ENCODE assay signal across 17 cellular contexts in genomic region chr7:22793593-22794462, GRCh38. TPM values are rescaled to one million over a fixed set of nuclear protein-coding genes. Genes with fewer than 3 reads are reported as not detected.
A peak's percentile ranks its signal among the peaks of the same experiment; 100 is the strongest.
DNase-seq lines count a peak whose midpoint lies in the region; ATAC-seq, FAIRE-seq and TF ChIP-seq lines count a peak whose summit lies in the region.
"Had no signal": no experiment of that assay in that cellular context is flagged by ENCODE, and none has a peak within 500 bp of the region (broad histone marks: within the 10 kb centered on the region; RNA-seq: fewer than 3 reads in every experiment).

No MANE protein-coding gene starts in this region.

- H3K18ac ChIP-seq in IMR-90 (ENCODE audit: low read depth, low read length): no peak overlapping the region
- H3K18ac ChIP-seq in H1 (ENCODE audit: extremely low read depth, low read length): no peak overlapping the region

- CTCF ChIA-PET in IMR-90 (lab: Yijun Ruan, JAX) (interaction anchor here (2.0 kb wide), 1 partner anchor 11 kb away, joined by 7 read pairs; no protein-coding TSS in a partner anchor), H1 (lab: Charles Lee; ENCODE audit: partially characterized antibody) (interaction anchor here (1.5 to 2.1 kb wide), 2 partner anchors 10 to 234 kb away, joined by 5 to 12 read pairs; no protein-coding TSS in a partner anchor)
- CTCF ChIA-PET in CD4-positive, alpha-beta memory T cell (lab: Charles Lee; ENCODE audit: partially characterized antibody): interaction anchor here (1.7 to 3.1 kb wide), 2 partner anchors 9 to 12 kb away, joined by 4 to 10 read pairs; no protein-coding TSS in a partner anchor

- H3K36me3 Mint-ChIP-seq in CD4-positive, alpha-beta memory T cell: peaks cover 0 to 5% of the 10 kb centered on the region in 2 donors
- H3K36me3 Mint-ChIP-seq: IgD-negative memory B cell had no signal

- H3K56ac ChIP-seq in IMR-90 (ENCODE audit: extremely low read depth, insufficient read depth, low read length): no peak overlapping the region
- no peak overlapping the region for H3K56ac ChIP-seq in H1 (replicated peaks; ENCODE audit: insufficient read length, low read depth, low read length)

- no peaks in the 10 kb centered on the region for H4K20me1 ChIP-seq in IMR-90 (ENCODE audit: insufficient read depth, low read length)
- H4K20me1 ChIP-seq in H1 (replicated peaks in 1 of 2; ENCODE audit: control insufficient read depth in 1 of 2, insufficient read depth in 2 of 2, low read length in 2 of 2): no peaks in the 10 kb centered on the region
- H4K20me1 ChIP-seq: BLaER1 had no signal

- H2BK120ac ChIP-seq in IMR-90 (ENCODE audit: low read depth, low read length) (peak overlapping the region; percentile 0; the same call in 1 of the 2 replicates), H1 (replicated peaks; ENCODE audit: low read depth, low read length) (no peak overlapping the region)

- no peaks in the 10 kb centered on the region for H3K79me1 ChIP-seq in IMR-90 (ENCODE audit: low read depth in 1 of 2, low read length in 2 of 2)
- no peaks in the 10 kb centered on the region for H3K79me1 ChIP-seq in H1 (ENCODE audit: low read depth, low read length)

- H3K4me2 ChIP-seq in IMR-90 (ENCODE audit: low read depth, low read length) (no peak overlapping the region), H1 (ENCODE audit: insufficient read depth in 1 of 2, low read depth in 2 of 2, low read length in 2 of 2) (no peak overlapping the region)
- H3K4me2 ChIP-seq: BLaER1 had no signal

- no peak overlapping the region for H4K8ac ChIP-seq in IMR-90 (ENCODE audit: low read depth in 2 of 2, low read length in 2 of 2)
- H4K8ac ChIP-seq in H1 (ENCODE audit: extremely low read depth, insufficient read depth, low read length): no peak overlapping the region

- TF ChIP-seq RAD21 in IMR-90 (IDR thresholded peaks at IDR 0.05; ENCODE audit: low read length) (no peak), H1 (IDR thresholded peaks at IDR 0.05 in 1 of 2, conservative IDR thresholded peaks at IDR 0.05 in 1 of 2; ENCODE audit: low read depth in 2 of 2, low read length in 2 of 2) (no peak)

- H3K27ac Mint-ChIP-seq in CD4-positive, alpha-beta memory T cell: no peak overlapping the region
- H3K27ac Mint-ChIP-seq: IgD-negative memory B cell had no signal

- TF ChIP-seq POLR2A in IMR-90 (IDR thresholded peaks at IDR 0.05; ENCODE audit: low read depth, low read length): no peak
- no peak for TF ChIP-seq POLR2A in H1 (IDR thresholded peaks at IDR 0.05; ENCODE audit: control extremely low read depth in 1 of 2, low read depth in 2 of 2, low read length in 2 of 2)
- no peak for TF ChIP-seq POLR2A in gastrocnemius medialis (IDR thresholded peaks at IDR 0.05)

- H3K4me3 ChIP-seq in IMR-90 (ENCODE audit: insufficient read depth, low read depth, low read length) (no peak overlapping the region), H1 (ENCODE audit: extremely low read depth in 1 of 4, insufficient read depth in 2 of 4, low read depth in 3 of 4, low read length in 4 of 4) (no peak overlapping the region), gastrocnemius medialis (no peak overlapping the region), dorsolateral prefrontal cortex (no peak overlapping the region)
- no peak overlapping the region for H3K4me3 ChIP-seq in CD4-positive, alpha-beta memory T cell (ENCODE audit: low read length in 2 of 2)
- H3K4me3 ChIP-seq: BLaER1, GM12878, HAP-1 had no signal

- peaks cover 0 to 3% of the 10 kb centered on the region in 2 donors for H3K27me3 Mint-ChIP-seq in CD4-positive, alpha-beta memory T cell
- H3K27me3 Mint-ChIP-seq: IgD-negative memory B cell had no signal

- H3K4me1 ChIP-seq in IMR-90 (ENCODE audit: control insufficient read depth, insufficient read depth, low read length): peaks cover 6% of the 10 kb centered on the region
- no peaks in the 10 kb centered on the region for H3K4me1 ChIP-seq in H1 (replicated peaks in 1 of 4; ENCODE audit: control insufficient read depth in 3 of 4, insufficient read depth in 4 of 4, low read length in 3 of 4)
- peaks cover 0 to 8% of the 10 kb centered on the region in 2 donors for H3K4me1 ChIP-seq in gastrocnemius medialis
- H3K4me1 ChIP-seq in CD4-positive, alpha-beta memory T cell (ENCODE audit: insufficient read depth, low read length): no peaks in the 10 kb centered on the region
- H3K4me1 ChIP-seq: BLaER1, HAP-1 had no signal

- H3K9me3 ChIP-seq in IMR-90 (ENCODE audit: control insufficient read depth, insufficient read depth, low read length) (no peaks in the 10 kb centered on the region), H1 (ENCODE audit: insufficient read depth in 2 of 2, low read depth in 1 of 2, low read length in 1 of 2) (peaks cover 4 to 6% of the 10 kb centered on the region in 2 experiments; a peak in 1 of 4 replicates), gastrocnemius medialis (no peaks in the 10 kb centered on the region)
- H3K9me3 ChIP-seq in CD4-positive, alpha-beta memory T cell (ENCODE audit: control insufficient read depth in 1 of 2, low read length in 2 of 2): no peaks in the 10 kb centered on the region
- H3K9me3 ChIP-seq: HAP-1 had no signal

- no peak for TF ChIP-seq EP300 in H1 (IDR thresholded peaks at IDR 0.05; ENCODE audit: borderline replicate concordance in 1 of 2, low read depth in 2 of 2, low read length in 2 of 2)

- H4K91ac ChIP-seq in IMR-90 (ENCODE audit: insufficient read depth, low read depth, low read length) (no peak overlapping the region), H1 (replicated peaks; ENCODE audit: insufficient read length, low read length) (no peak overlapping the region)

- H2BK15ac ChIP-seq in IMR-90 (ENCODE audit: low read depth, low read length) (peak overlapping the region; percentile 33; the same call in 1 of the 3 replicates), H1 (ENCODE audit: low read length) (no peak overlapping the region)

- peak; percentile 3 for DNase-seq in NOMO-1 treated with DMSO at 0.1 percent for 48 hours (lab: John Stamatoyannopoulos, UW; ENCODE audit: unreplicated experiment)
- DNase-seq in NOMO-1 treated with dmso at 0.1 percent for 144 hours (lab: John Stamatoyannopoulos, UW; ENCODE audit: unreplicated experiment): no peak
- DNase-seq in IMR-90: peak; percentile 16
- no peak for DNase-seq in H1 (ENCODE audit: low read depth in 1 of 2, low spot score in 2 of 2)
- DNase-seq in gastrocnemius medialis: no peak
- DNase-seq in CD4-positive, alpha-beta memory T cell: no peak
- no peak for DNase-seq in dorsolateral prefrontal cortex
- no peak for DNase-seq in NCI-H1436 treated with DMSO at 0.1 percent for 48 hours (lab: John Stamatoyannopoulos, UW)
- DNase-seq: AML-193, DMS 273 treated with DMSO at 0.1 percent for 48 hours, GOT3 had no signal

- no peak overlapping the region for H3K4ac ChIP-seq in IMR-90 (ENCODE audit: low read depth, low read length)
- peak overlapping the region; percentile 59 for H3K4ac ChIP-seq in H1 (replicated peaks; ENCODE audit: insufficient read length, low read depth, low read length)

- 0 out of 2 replicates have a peak, but pooled peaks cover 2% of the 10 kb centered on the region for H3K9me1 ChIP-seq in IMR-90 (ENCODE audit: insufficient read depth, low read length)

- no peaks in the 10 kb centered on the region for H3K36me3 ChIP-seq in IMR-90 (ENCODE audit: control insufficient read depth, insufficient read depth, low read length)
- no peaks in the 10 kb centered on the region for H3K36me3 ChIP-seq in H1 (ENCODE audit: control insufficient read depth in 2 of 4, insufficient read depth in 4 of 4, low read length in 3 of 4)
- H3K36me3 ChIP-seq in gastrocnemius medialis: no peaks in the 10 kb centered on the region
- H3K36me3 ChIP-seq in CD4-positive, alpha-beta memory T cell (ENCODE audit: insufficient read depth, low read length): no peaks in the 10 kb centered on the region
- H3K36me3 ChIP-seq: BLaER1, HAP-1 had no signal

- H2BK12ac ChIP-seq in H1 (ENCODE audit: low read depth, low read length): no peak overlapping the region

- no peak overlapping the region for H2AK9ac ChIP-seq in IMR-90 (replicated peaks; ENCODE audit: low read depth, low read length, poor library complexity)

- H3K79me2 ChIP-seq in H1 (ENCODE audit: control insufficient read depth in 1 of 2, insufficient read depth in 2 of 2, low read length in 2 of 2): no peaks in the 10 kb centered on the region

- in situ Hi-C loops in IMR-90 (cut with MboI; ENCODE audit: low sequenced_read_pairs): no loop called here
- in situ Hi-C loops in gastrocnemius medialis (cut with MboI; ENCODE audit: low sequenced_read_pairs in 4 of 4): no loop called here

- no peak overlapping the region for H2AK5ac ChIP-seq in IMR-90 (ENCODE audit: low read depth, low read length)
- no peak overlapping the region for H2AK5ac ChIP-seq in H1 (ENCODE audit: low read depth, low read length)

- no peaks in the 10 kb centered on the region for H3K27me3 ChIP-seq in IMR-90 (ENCODE audit: control insufficient read depth, insufficient read depth, low read length)
- no peaks in the 10 kb centered on the region for H3K27me3 ChIP-seq in H1 (replicated peaks in 1 of 4; ENCODE audit: control insufficient read depth in 3 of 4, extremely low read depth in 1 of 4, insufficient read depth in 3 of 4, low read length in 3 of 4)
- H3K27me3 ChIP-seq in gastrocnemius medialis: no peaks in the 10 kb centered on the region
- H3K27me3 ChIP-seq in CD4-positive, alpha-beta memory T cell (ENCODE audit: insufficient read depth, low read length): no peaks in the 10 kb centered on the region
- H3K27me3 ChIP-seq in dorsolateral prefrontal cortex: no peaks in the 10 kb centered on the region
- H3K27me3 ChIP-seq: BLaER1 had no signal

- intact Hi-C loops in IMR-90 (cut with micrococcal nuclease): no loop called here
- intact Hi-C loops in gastrocnemius medialis (cut with DNase I; ENCODE audit: low total_unique reads): no loop called here
- intact Hi-C loops in CD4-positive, alpha-beta memory T cell (cut with micrococcal nuclease): no loop called here
- intact Hi-C loops in dorsolateral prefrontal cortex (cut with DNase I): no loop called here

- H3K9me3 Mint-ChIP-seq in CD4-positive, alpha-beta memory T cell: peaks cover 0 to 5% (median 0%) of the 10 kb centered on the region in 8 donors

- no peak overlapping the region for H3K9ac ChIP-seq in IMR-90 (ENCODE audit: low read depth, low read length)
- no peak overlapping the region for H3K9ac ChIP-seq in H1 (replicated peaks in 1 of 4; ENCODE audit: extremely low read depth in 1 of 4, low read depth in 3 of 4, low read length in 3 of 4)
- H3K9ac ChIP-seq: BLaER1 had no signal

- 90% methylated on average over 2 of the region's 5 CpGs; no CpG with 5 or more reads in 1 of the 2 experiments for whole genome bisulfite sequencing in IMR-90 (ENCODE audit: extremely low coverage in 2 of 2, insufficient read length in 1 of 2), 2 experiments
- WGBS in H1 (ENCODE audit: extremely low coverage in 1 of 2, insufficient coverage in 1 of 2, insufficient read length in 1 of 2, insufficient replicate concordance in 2 of 2, low coverage in 1 of 2, low lambda C conversion rate in 2 of 2, missing lambda C conversion rate in 1 of 2), 2 experiments: 95% methylated on average over 5 of the region's 5 CpGs; no CpG with 5 or more reads in 1 of the 2 experiments

- H2BK20ac ChIP-seq in IMR-90 (ENCODE audit: low read depth, low read length): no peak overlapping the region
- H2BK20ac ChIP-seq in H1 (ENCODE audit: low read length): no peak overlapping the region

- no peak overlapping the region for H3K23ac ChIP-seq in IMR-90 (ENCODE audit: low read depth, low read length)
- no peak overlapping the region for H3K23ac ChIP-seq in H1 (ENCODE audit: insufficient read length)

- H2BK5ac ChIP-seq in IMR-90 (ENCODE audit: low read depth, low read length, poor library complexity, severe bottlenecking) (no peak overlapping the region), H1 (ENCODE audit: low read depth, low read length) (no peak overlapping the region)

- no peaks in the 10 kb centered on the region for H3K4me1 Mint-ChIP-seq in CD4-positive, alpha-beta memory T cell

- H3K4me3 Mint-ChIP-seq in CD4-positive, alpha-beta memory T cell: no peak overlapping the region
- H3K4me3 Mint-ChIP-seq: IgD-negative memory B cell had no signal

- H2AFZ ChIP-seq in IMR-90 (replicated peaks; ENCODE audit: low read length, poor library complexity) (no peak overlapping the region), H1 (ENCODE audit: low read length) (no peak overlapping the region)

- H4K5ac ChIP-seq in IMR-90 (ENCODE audit: low read depth, low read length) (no peak overlapping the region), H1 (ENCODE audit: insufficient read length, low read depth, low read length) (no peak overlapping the region)

- POLR2A ChIA-PET in IMR-90 (lab: Charles Lee; ENCODE audit: unreplicated experiment): no interaction called here
- POLR2A ChIA-PET in H1 (lab: Charles Lee; ENCODE audit: partially characterized antibody): interaction anchor here (0.9 to 1.4 kb wide), 3 partner anchors 9 to 66 kb away, joined by 3 to 4 read pairs (median 3); no protein-coding TSS in a partner anchor
- POLR2A ChIA-PET in CD4-positive, alpha-beta memory T cell (lab: Charles Lee; ENCODE audit: partially characterized antibody): no interaction called here

- H3K14ac ChIP-seq in IMR-90 (replicated peaks; ENCODE audit: low read depth, low read length) (peak overlapping the region; percentile 68; the same call in 1 of the 2 replicates), H1 (ENCODE audit: insufficient read length) (no peak overlapping the region)

- H3K27ac ChIP-seq in IMR-90 (ENCODE audit: insufficient read depth, low read length): no peak overlapping the region
- H3K27ac ChIP-seq in H1 (ENCODE audit: low read depth, low read length): no peak overlapping the region
- H3K27ac ChIP-seq in gastrocnemius medialis: peak overlapping the region in 1 of 4 donors; percentile 3
- H3K27ac ChIP-seq in CD4-positive, alpha-beta memory T cell (ENCODE audit: low read depth, low read length): no peak overlapping the region
- H3K27ac ChIP-seq in dorsolateral prefrontal cortex: no peak overlapping the region
- H3K27ac ChIP-seq: 22Rv1, BLaER1 had no signal

- H3K23me2 ChIP-seq in H1 (ENCODE audit: low read depth, low read length): no peaks in the 10 kb centered on the region

- no TSS peak for BruUV-seq in IMR-90 (replicated peaks; lab: Mats Ljungman, UMichigan)

- no peak for TF ChIP-seq CTCF in IMR-90 (conservative IDR thresholded peaks at IDR 0.05; ENCODE audit: low read depth, low read length)
- TF ChIP-seq CTCF in H1 (IDR thresholded peaks at IDR 0.05; ENCODE audit: control extremely low read depth in 1 of 3, insufficient read depth in 1 of 3, low read depth in 1 of 3, low read length in 3 of 3): no peak
- TF ChIP-seq CTCF in gastrocnemius medialis (IDR thresholded peaks at IDR 0.05 in 4 of 5, conservative IDR thresholded peaks at IDR 0.05 in 1 of 5): no peak
- TF ChIP-seq CTCF in dorsolateral prefrontal cortex (IDR thresholded peaks at IDR 0.05 in 54 of 56, conservative IDR thresholded peaks at IDR 0.05 in 2 of 56; ENCODE audit: low read depth in 1 of 56, partially characterized antibody in 56 of 56): no peak

- dilution Hi-C loops in IMR-90 (cut with HindIII; ENCODE audit: low sequenced_read_pairs, unreplicated experiment): no loop called here

- ATAC-seq in IMR-90 (ENCODE audit: low read depth) (no peak), gastrocnemius medialis (peak; percentile 77 to 87)
- ATAC-seq: GM12878 had no signal

- no peak for FAIRE-seq in H1 (lab: Jason Lieb, UNC)
- FAIRE-seq: GM12878, GM18507 had no signal

RNA-seq across cellular contexts. Expression of gene TOMM7, which starts 28.8 kb away (rescaled TPM):
- total RNA-seq in IMR-90 (2012; rRNA removed): 67.2 and 125 TPM in 2 replicates
- polyA plus RNA-seq in IMR-90 (2012; rRNA removed): 318 and 727 TPM in 2 replicates
- polyA plus RNA-seq in IMR-90 (2012; cell fraction: cytosol; rRNA removed): 103 and 199 TPM in 2 replicates
- 17.0 and 112 TPM in 2 replicates for polyA plus RNA-seq in IMR-90 (2012; cell fraction: nucleus; rRNA removed; ENCODE audit: low replicate concordance)
- 389 and 406 TPM in 2 replicates for total RNA-seq in H1 (2021; fragmentation: NEBNext Ultra II Directional; extraction: Animal tissue kit (Norgen Biotek cat#: 25700))
- 277 and 508 TPM in 2 replicates for polyA plus RNA-seq in H1 (2011; rRNA removed)
- polyA plus RNA-seq in H1 (2011; cell fraction: cytosol; rRNA removed): 339 TPM
- 107 TPM for polyA plus RNA-seq in H1 (2011; cell fraction: nucleus; rRNA removed)
- 385 to 924 TPM (median 902 TPM) in 4 replicates for polyA plus RNA-seq in H1 (2012, experiment 1 of 2)
- polyA plus RNA-seq in H1 (2012, experiment 2 of 2): 199 TPM
- polyA plus RNA-seq in H1 (2013, experiment 1 of 2): 691 TPM
- 740 TPM for polyA plus RNA-seq in H1 (2013, experiment 2 of 2)
- polyA minus RNA-seq in H1 (2011; rRNA and poly(A)+ RNA removed): 61.9 and 62.2 TPM in 2 replicates
- polyA minus RNA-seq in H1 (2011; cell fraction: cytosol; rRNA and poly(A)+ RNA removed): 93.4 TPM
- polyA minus RNA-seq in H1 (2011; cell fraction: nucleus; rRNA and poly(A)+ RNA removed): 146 TPM
- total RNA-seq in gastrocnemius medialis: 100 to 1,000 TPM; 124 to 235 (median 218) TPM
- 100 to 1,000 TPM; 686 to 701 TPM for total RNA-seq in CD4-positive, alpha-beta memory T cell
- polyA plus RNA-seq in CD4-positive, alpha-beta memory T cell: 100 to 1,000 TPM; 267 to 505 TPM
- 100 to 1,000 TPM; 155 to 488 (median 296) TPM for total RNA-seq in dorsolateral prefrontal cortex

Comparison
In these comparisons a context has a peak if more than half of its experiments do, and no peak if none do; other contexts are left out.
1. DNase-seq: peak in NOMO-1 treated with DMSO at 0.1 percent for 48 hours (single experiment) and IMR-90 (single experiment); none in NOMO-1 treated with dmso at 0.1 percent for 144 hours (single experiment), H1 (0 of 2), gastrocnemius medialis (0 of 2), CD4-positive, alpha-beta memory T cell (0 of 5), dorsolateral prefrontal cortex (0 of 10) and NCI-H1436 treated with DMSO at 0.1 percent for 48 hours (single experiment).